In the genomic region with DNA sequence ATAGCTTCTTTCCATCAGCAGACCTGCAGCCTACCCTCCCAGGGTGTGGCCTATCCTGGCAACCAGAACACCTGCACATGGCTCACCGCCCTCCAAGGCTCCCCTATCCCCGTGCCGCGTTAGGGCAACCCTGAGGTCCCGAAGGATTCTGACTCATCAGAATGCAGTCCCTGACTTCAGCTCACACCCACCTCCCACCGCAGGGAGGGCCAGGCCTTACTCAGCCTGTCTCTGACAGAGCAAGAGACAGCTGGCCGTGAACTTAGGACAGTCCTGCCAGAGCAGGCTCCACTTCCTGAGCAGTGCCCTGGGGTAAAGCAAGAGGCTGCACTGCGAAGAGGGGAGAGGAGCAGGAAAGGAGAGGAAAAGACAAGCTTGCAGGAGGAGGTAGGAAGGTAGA, we compare ENCODE assay signal across 10 cellular contexts.
DNase-seq lines count a peak whose midpoint lies in the region; ATAC-seq and TF ChIP-seq lines count a peak whose summit lies in the region.
"Had no signal": no experiment of that assay in that cellular context is flagged by ENCODE, and none has a peak within 500 bp of the region (broad histone marks: within the 10 kb centered on the region; RNA-seq: fewer than 3 reads in every experiment).

No MANE protein-coding gene starts in this region.

- no peaks in the 10 kb centered on the region for H3K4me1 ChIP-seq in A673 (ENCODE audit: insufficient read depth, low read length, poor library complexity, severe bottlenecking)

- no peak for ATAC-seq in HG03521 (IDR thresholded peaks at IDR 0.05; ENCODE audit: unreplicated experiment)

- H3K27me3 ChIP-seq in A673 (replicated peaks; ENCODE audit: insufficient read depth, low read depth, low read length, poor library complexity) = no peaks in the 10 kb centered on the region

- H3K27ac ChIP-seq in A673 (ENCODE audit: low read depth, low read length, poor library complexity, severe bottlenecking) = no peak overlapping the region

- H3K4me3 ChIP-seq in epithelial cell of esophagus (ENCODE audit: low read length) (no peak overlapping the region), A673 (ENCODE audit: low read depth, low read length, poor library complexity, severe bottlenecking) (no peak overlapping the region)

- no peaks in the 10 kb centered on the region for H3K9me3 ChIP-seq in A673 (ENCODE audit: low read depth, low read length, poor library complexity, severe bottlenecking)

- DNase-seq in AG09319 (ENCODE audit: extremely low read depth, low read depth) (peak; percentile 39), M059J (ENCODE audit: low read depth) (peak; percentile 85), epithelial cell of esophagus (ENCODE audit: low read depth) (peak; percentile 95), mucosa of gallbladder (ENCODE audit: low spot score) (peak; percentile 22), NCI-H1694 (lab: John Stamatoyannopoulos, UW) (no peak), A673 (ENCODE audit: low spot score) (no peak)
- DNase-seq in stimulated activated CD4-positive, alpha-beta T cell treated with anti-CD3 and anti-CD28 coated beads, Interleukin-2, amount 100 ng/mL, for 24 hours = no peak
- DNase-seq: activated B cell treated with CpG ODN at 0.5 μM for 24 hours; effector memory CD4-positive, alpha-beta T cell had no signal

- no peak for TF ChIP-seq CTCF in AG09319 (IDR thresholded peaks at IDR 0.05; ENCODE audit: low read depth, low read length)
- TF ChIP-seq CTCF in epithelial cell of esophagus (IDR thresholded peaks at IDR 0.05; ENCODE audit: insufficient read depth, low read depth, low read length, missing control alignments) = no peak
- TF ChIP-seq CTCF in A673 (conservative IDR thresholded peaks at IDR 0.05; ENCODE audit: low read depth, low read length) = no peak

- H3K36me3 ChIP-seq in A673 (ENCODE audit: insufficient read depth, low read length, poor library complexity, severe bottlenecking) = peaks cover 3% of the 10 kb centered on the region

- intact Hi-C loops in A673 (cut with micrococcal nuclease; ENCODE audit: unreplicated experiment) = no loop called here

- BruUV-seq in A673 (replicated peaks; lab: Mats Ljungman, UMichigan) = no TSS peak

- CTCF ChIA-PET in A673 (lab: Charles Lee) = no interaction called here

- POLR2A ChIA-PET in A673 (lab: Charles Lee; ENCODE audit: low non-redundant PET) = no interaction called here

Comparison
In these comparisons a context has a peak if more than half of its experiments do, and no peak if none do; other contexts are left out.
1. DNase-seq: peak in AG09319 (single experiment), M059J (single experiment), epithelial cell of esophagus (single experiment) and mucosa of gallbladder (single experiment); none in NCI-H1694 (single experiment), stimulated activated CD4-positive, alpha-beta T cell treated with anti-CD3 and anti-CD28 coated beads, Interleukin-2, amount 100 ng/mL, for 24 hours (0 of 2) and A673 (single experiment).